ENCODE assay signal across 12 cellular contexts in genomic region chr11:19980957-19981669, GRCh38.
DNase-seq lines count a peak whose midpoint lies in the region; ATAC-seq, FAIRE-seq and TF ChIP-seq lines count a peak whose summit lies in the region.
"Had no signal": no experiment of that assay in that cellular context is flagged by ENCODE, and none has a peak within 500 bp of the region (broad histone marks: within the 10 kb centered on the region; RNA-seq: fewer than 3 reads in every experiment).

No MANE protein-coding gene starts in this region.

- no peaks in the 10 kb centered on the region for H3K9me3 ChIP-seq in CD8-positive, alpha-beta memory T cell (ENCODE audit: low read length)
- H3K9me3 ChIP-seq in heart left ventricle = no peaks in the 10 kb centered on the region

- H3K27ac ChIP-seq in CD8-positive, alpha-beta memory T cell (ENCODE audit: low read depth, low read length) = peak overlapping the region; percentile 60
- peak overlapping the region in 9 of 12 donors; percentile 7 to 57 (median 27) for H3K27ac ChIP-seq in heart left ventricle

- TF ChIP-seq POLR2A in heart left ventricle (IDR thresholded peaks at IDR 0.05) = no peak

- no peaks in the 10 kb centered on the region for H3K4me1 ChIP-seq in CD8-positive, alpha-beta memory T cell (ENCODE audit: insufficient read depth, low read length)
- H3K4me1 ChIP-seq in heart left ventricle = peaks cover 0 to 38% (median 13%) of the 10 kb centered on the region in 12 donors

- no peak overlapping the region for H3K4me3 ChIP-seq in CD8-positive, alpha-beta memory T cell (ENCODE audit: low read length)
- peak overlapping the region in 2 of 12 donors; percentile 1 to 22 for H3K4me3 ChIP-seq in heart left ventricle

- 32 to 45% (median 40%) methylated on average over 8 of the region's 8 CpGs for WGBS in heart left ventricle, 4 donors

- no peaks in the 10 kb centered on the region for H3K27me3 ChIP-seq in CD8-positive, alpha-beta memory T cell (ENCODE audit: insufficient read depth, low read length, poor library complexity, severe bottlenecking)
- H3K27me3 ChIP-seq in heart left ventricle = no peaks in the 10 kb centered on the region

- no peak for FAIRE-seq in D721Med (lab: Jason Lieb, UNC)

- peak; percentile 28; the same call in 1 of the 3 replicates for ATAC-seq in SK-N-SH treated with all-trans-retinoic acid at 6 μM for 48 hours
- peak; percentile 56 to 70 (median 62) for ATAC-seq in heart left ventricle
- no peak for ATAC-seq in HG03520 (IDR thresholded peaks at IDR 0.05; ENCODE audit: unreplicated experiment)
- ATAC-seq in GM18519 (IDR thresholded peaks at IDR 0.05; ENCODE audit: low FRiP score, unreplicated experiment) = no peak
- ATAC-seq: CD8-positive, alpha-beta T cell; HCT116 had no signal

- no peak overlapping the region for H3K4me3 Mint-ChIP-seq in CD8-positive, alpha-beta memory T cell
- H3K4me3 Mint-ChIP-seq in osteocyte (ENCODE audit: unreplicated experiment) = no peak overlapping the region
- H3K4me3 Mint-ChIP-seq: CD8-positive, alpha-beta T cell; neural crest cell had no signal

- POLR2A ChIA-PET in CD8-positive, alpha-beta memory T cell (lab: Charles Lee) = no interaction called here

- DNase-seq in CD8-positive, alpha-beta memory T cell = no peak
- peak in 1 of 5 donors; percentile 13 for DNase-seq in heart left ventricle
- no peak for DNase-seq in osteocyte (ENCODE audit: extremely low spot score, unreplicated experiment)
- DNase-seq in retina = no peak
- DNase-seq in D721Med (ENCODE audit: insufficient read length, low spot score) = no peak
- DNase-seq: CD8-positive, alpha-beta T cell; T-helper 9 cell had no signal

- H3K36me3 ChIP-seq in CD8-positive, alpha-beta memory T cell (ENCODE audit: insufficient read depth, low read length) = no peaks in the 10 kb centered on the region
- H3K36me3 ChIP-seq in heart left ventricle = no peaks in the 10 kb centered on the region

- intact Hi-C loops in heart left ventricle (cut with DNase I) = no loop called here

- CTCF ChIA-PET in CD8-positive, alpha-beta memory T cell (lab: Charles Lee) = no interaction called here

- peaks cover 4 to 5% of the 10 kb centered on the region in 2 donors for H3K27me3 Mint-ChIP-seq in CD8-positive, alpha-beta memory T cell
- H3K27me3 Mint-ChIP-seq in osteocyte (ENCODE audit: unreplicated experiment) = no peaks in the 10 kb centered on the region

- TF ChIP-seq CTCF in heart left ventricle (IDR thresholded peaks at IDR 0.05) (no peak), osteocyte (IDR thresholded peaks at IDR 0.05) (no peak), D721Med (IDR thresholded peaks at IDR 0.05; ENCODE audit: insufficient read depth, missing control alignments) (no peak)

- no peaks in the 10 kb centered on the region for H3K4me1 Mint-ChIP-seq in CD8-positive, alpha-beta memory T cell
- peaks cover 33% of the 10 kb centered on the region for H3K4me1 Mint-ChIP-seq in osteocyte (ENCODE audit: unreplicated experiment)

- H3K9me3 Mint-ChIP-seq in CD8-positive, alpha-beta memory T cell = no peaks in the 10 kb centered on the region
- no peaks in the 10 kb centered on the region for H3K9me3 Mint-ChIP-seq in osteocyte (ENCODE audit: unreplicated experiment)
- H3K9me3 Mint-ChIP-seq: CD8-positive, alpha-beta T cell; neural crest cell had no signal

- H3K27ac Mint-ChIP-seq in CD8-positive, alpha-beta memory T cell = no peak overlapping the region
- H3K27ac Mint-ChIP-seq in osteocyte (ENCODE audit: unreplicated experiment) = peak overlapping the region; percentile 68
- H3K27ac Mint-ChIP-seq: CD8-positive, alpha-beta T cell had no signal

- H3K36me3 Mint-ChIP-seq in CD8-positive, alpha-beta memory T cell = no peaks in the 10 kb centered on the region
- no peaks in the 10 kb centered on the region for H3K36me3 Mint-ChIP-seq in osteocyte (ENCODE audit: unreplicated experiment)
- H3K36me3 Mint-ChIP-seq: CD8-positive, alpha-beta T cell had no signal

TF ChIP-seq in SK-N-SH treated with all-trans-retinoic acid at 6 μM for 48 hours, 23 proteins besides CTCF, POLR2A, EP300 and RAD21:
- no peak for TF ChIP-seq SNAI2 (CRISPR knock-in tag; IDR thresholded peaks at IDR 0.05)
- no peak for TF ChIP-seq ZNF565 (CRISPR knock-in tag; conservative IDR thresholded peaks at IDR 0.05; ENCODE audit: low read depth)
- TF ChIP-seq ARNTL (CRISPR knock-in tag; IDR thresholded peaks at IDR 0.05; ENCODE audit: borderline replicate concordance, low read depth) = no peak
- no peak for TF ChIP-seq BACH2 (CRISPR knock-in tag; IDR thresholded peaks at IDR 0.05; ENCODE audit: borderline replicate concordance)
- no peak for TF ChIP-seq RARB (CRISPR knock-in tag; IDR thresholded peaks at IDR 0.05)
- no peak for TF ChIP-seq CSDC2 (CRISPR knock-in tag; IDR thresholded peaks at IDR 0.05)
- no peak for TF ChIP-seq ISL1 (CRISPR knock-in tag; IDR thresholded peaks at IDR 0.05)
- no peak for TF ChIP-seq ZNF8 (CRISPR knock-in tag; IDR thresholded peaks at IDR 0.05)
- TF ChIP-seq CREB5 (CRISPR knock-in tag; IDR thresholded peaks at IDR 0.05; ENCODE audit: low read depth) = no peak
- TF ChIP-seq TCF4 (CRISPR knock-in tag; IDR thresholded peaks at IDR 0.05; ENCODE audit: borderline replicate concordance) = no peak
- no peak for TF ChIP-seq OSR1 (CRISPR knock-in tag; IDR thresholded peaks at IDR 0.05)
- TF ChIP-seq ZC3H10 (CRISPR knock-in tag; IDR thresholded peaks at IDR 0.05) = no peak
- TF ChIP-seq CSRNP3 (CRISPR knock-in tag; IDR thresholded peaks at IDR 0.05) = no peak

Comparison
In these comparisons a context has a peak if more than half of its experiments do, and no peak if none do; other contexts are left out.
1. ATAC-seq: peak in SK-N-SH treated with all-trans-retinoic acid at 6 μM for 48 hours (single experiment) and heart left ventricle (4 of 4); none in HG03520 (single experiment) and GM18519 (single experiment).